23 cellular contexts compared by ENCODE assay signal in the genomic region with DNA sequence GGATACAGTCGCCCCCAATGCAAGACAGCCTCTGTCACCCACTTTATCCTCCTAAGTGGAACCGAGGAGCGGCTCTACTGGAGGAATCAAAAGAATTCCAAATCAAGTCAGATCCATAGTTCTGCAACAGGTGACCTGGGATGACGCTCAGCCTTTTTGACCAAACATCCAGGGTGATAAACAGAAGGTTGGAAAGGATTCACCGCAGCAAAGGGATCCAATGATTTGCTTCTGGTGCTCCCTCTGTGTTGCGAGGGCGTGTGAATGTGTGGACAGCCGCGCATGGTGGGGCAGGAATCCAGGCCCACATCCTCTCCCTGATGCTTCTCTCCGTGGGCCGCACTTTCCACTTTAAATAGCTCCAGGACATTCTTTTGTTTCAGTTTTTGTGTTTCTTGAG.
"Had no signal": no experiment of that assay in that cellular context is flagged by ENCODE, and none has a peak within 500 bp of the region (broad histone marks: within the 10 kb centered on the region; RNA-seq: fewer than 3 reads in every experiment).

No MANE protein-coding gene starts in this region.

- H3K36me3 Mint-ChIP-seq: activated CD4-positive, alpha-beta memory T cell treated with anti-CD3 and anti-CD28 coated beads for 36 hours; activated naive CD4-positive, alpha-beta T cell treated with anti-CD3 and anti-CD28 coated beads, Interleukin-2, amount 10 ng/mL, durations not matched to agents 7 days and 5 days; activated naive CD8-positive, alpha-beta T cell treated with anti-CD3 and anti-CD28 coated beads for 36 hours had no signal

- H3K9me3 Mint-ChIP-seq: activated CD4-positive, alpha-beta memory T cell treated with anti-CD3 and anti-CD28 coated beads for 36 hours; activated CD4-positive, alpha-beta T cell treated with anti-CD3 and anti-CD28 coated beads, Interleukin-2, amount 10 ng/mL, durations not matched to agents 7 days and 5 days; activated naive CD4-positive, alpha-beta T cell treated with anti-CD3 and anti-CD28 coated beads, Interleukin-2, amount 10 ng/mL, durations not matched to agents 7 days and 5 days; activated naive CD8-positive, alpha-beta T cell treated with anti-CD3 and anti-CD28 coated beads for 36 hours; activated T-cell treated with anti-CD3 and anti-CD28 coated beads, Interleukin-2, amount 50 U/mL, for 72 hours; activated T-helper 2 cell treated with anti-CD3 and anti-CD28 coated beads, Interferon-gamma antibody, Interleukin-2, Interleukin-4, amounts not matched to agents 10 μg/mL and 5 μg/mL and 100 μg/mL, durations not matched to agents 14 hours and 24 hours and 36 hours had no signal

- H3K9ac ChIP-seq: KMS-11 had no signal

- H3K4me3 ChIP-seq: MG63 had no signal

- DNase-seq: activated CD4-positive, alpha-beta memory T cell treated with anti-CD3 and anti-CD28 coated beads for 36 hours; activated CD4-positive, alpha-beta T cell treated with anti-CD3 and anti-CD28 coated beads, Interleukin-2, amount 10 ng/mL, durations not matched to agents 7 days and 5 days; activated CD4-positive, CD25-positive, alpha-beta regulatory T cell; activated CD8-positive, alpha-beta memory T cell treated with anti-CD3 and anti-CD28 coated beads for 24 hours; activated gamma-delta T cell treated with Interleukin-2 at 50 U/mL for 16 hours; activated naive CD4-positive, alpha-beta T cell treated with anti-CD3 and anti-CD28 coated beads, Interleukin-2, amount 10 ng/mL, durations not matched to agents 7 days and 5 days; activated naive CD8-positive, alpha-beta T cell treated with anti-CD3 and anti-CD28 coated beads for 36 hours; activated T-cell treated with anti-CD3 and anti-CD28 coated beads for 4 hours; activated T-cell treated with anti-CD3 and anti-CD28 coated beads, Interleukin-2, amount 50 U/mL, for 72 hours; MG63; MV-4-11; NCI-H1105 treated with DMSO at 0.1 percent for 48 hours; NCI-H146; NCI-H187 treated with DMSO at 0.1 percent for 48 hours; NCI-H2081 treated with DMSO at 0.1 percent for 48 hours; NCI-H446; PC-3; SHP77 treated with DMSO at 0.1 percent for 48 hours; T-helper 17 cell; T-helper 9 cell had no signal

- H3K9me3 ChIP-seq: MG63 had no signal

- H3K36me3 ChIP-seq: MG63 had no signal

- H3K4me1 Mint-ChIP-seq: activated CD4-positive, alpha-beta T cell treated with anti-CD3 and anti-CD28 coated beads, Interleukin-2, amount 10 ng/mL, durations not matched to agents 7 days and 5 days; activated naive CD4-positive, alpha-beta T cell treated with anti-CD3 and anti-CD28 coated beads, Interleukin-2, amount 10 ng/mL, durations not matched to agents 7 days and 5 days; activated naive CD8-positive, alpha-beta T cell treated with anti-CD3 and anti-CD28 coated beads for 36 hours; T-helper 17 cell had no signal

- ATAC-seq: activated T-cell treated with anti-CD3 and anti-CD28 coated beads, Interleukin-2, amount 50 U/mL, for 72 hours; PC-3; T-helper 17 cell had no signal

- H3K4me2 ChIP-seq: KMS-11 had no signal

- H3K27me3 Mint-ChIP-seq: activated CD4-positive, alpha-beta T cell treated with anti-CD3 and anti-CD28 coated beads, Interleukin-2, amount 10 ng/mL, durations not matched to agents 7 days and 5 days had no signal

- H3K27ac Mint-ChIP-seq: activated CD4-positive, alpha-beta memory T cell treated with anti-CD3 and anti-CD28 coated beads for 36 hours; activated CD4-positive, alpha-beta T cell treated with anti-CD3 and anti-CD28 coated beads, Interleukin-2, amount 10 ng/mL, durations not matched to agents 7 days and 5 days; activated naive CD4-positive, alpha-beta T cell treated with anti-CD3 and anti-CD28 coated beads, Interleukin-2, amount 10 ng/mL, durations not matched to agents 7 days and 5 days; activated naive CD8-positive, alpha-beta T cell treated with anti-CD3 and anti-CD28 coated beads for 36 hours; activated T-cell treated with anti-CD3 and anti-CD28 coated beads, Interleukin-2, amount 50 U/mL, for 72 hours; activated T-helper 2 cell treated with anti-CD3 and anti-CD28 coated beads, Interferon-gamma antibody, Interleukin-2, Interleukin-4, amounts not matched to agents 10 μg/mL and 5 μg/mL and 100 μg/mL, durations not matched to agents 14 hours and 24 hours and 36 hours; T-helper 17 cell had no signal

- H3K4me3 Mint-ChIP-seq: activated CD4-positive, alpha-beta memory T cell treated with anti-CD3 and anti-CD28 coated beads for 36 hours; activated CD4-positive, alpha-beta T cell treated with anti-CD3 and anti-CD28 coated beads, Interleukin-2, amount 10 ng/mL, durations not matched to agents 7 days and 5 days; activated naive CD4-positive, alpha-beta T cell treated with anti-CD3 and anti-CD28 coated beads, Interleukin-2, amount 10 ng/mL, durations not matched to agents 7 days and 5 days; activated naive CD8-positive, alpha-beta T cell treated with anti-CD3 and anti-CD28 coated beads for 36 hours; activated T-cell treated with anti-CD3 and anti-CD28 coated beads, Interleukin-2, amount 50 U/mL, for 72 hours; T-helper 17 cell had no signal

- H3K27ac ChIP-seq: KMS-11, VCaP had no signal
